ENCODE assay signal across 8 cellular contexts in genomic region chr19:18058208-18059009, GRCh38. TPM values are rescaled to one million over a fixed set of nuclear protein-coding genes. Genes with fewer than 3 reads are reported as not detected.
DNase-seq lines count a peak whose midpoint lies in the region; ATAC-seq lines count a peak whose summit lies in the region.

No MANE protein-coding gene starts in this region.

- DNase-seq in GM04504 (ENCODE audit: low read depth) (peak; percentile 38), LoVo (ENCODE audit: low spot score) (peak; percentile 74), SK-N-DZ (ENCODE audit: low spot score) (peak; percentile 67), globus pallidus (ENCODE audit: low spot score) (peak; percentile 83), nucleus accumbens (lab: John Stamatoyannopoulos, UW) (peak in 51 of 56 donors; percentile 19 to 87 (median 70)), stromal cell of bone marrow (ENCODE audit: low read depth) (peak; percentile 56)
- DNase-seq in activated naive CD4-positive, alpha-beta T cell treated with Interleukin-2 at 50 U/mL for 16 hours, result peak; percentile 81

- ATAC-seq in HG02870 (IDR thresholded peaks at IDR 0.05; ENCODE audit: unreplicated experiment), result no peak

RNA-seq across cellular contexts. Expression of gene IL12RB1, which starts 28.3 kb away (rescaled TPM):
- polyA plus RNA-seq in SK-N-DZ (2014; cell fraction: cytosol; rRNA removed), result not detected in 2 replicates
- polyA plus RNA-seq in SK-N-DZ (2014; cell fraction: nucleus; rRNA removed), result not detected in 2 replicates

RNA-seq across cellular contexts. Expression of gene MAST3, which starts 39.2 kb away (rescaled TPM):
- 2.0 and 2.6 TPM in 2 replicates for polyA plus RNA-seq in SK-N-DZ (2014; cell fraction: cytosol; rRNA removed)
- 2.5 and 3.4 TPM in 2 replicates for polyA plus RNA-seq in SK-N-DZ (2014; cell fraction: nucleus; rRNA removed)

RNA-seq across cellular contexts. Expression of gene ARRDC2, which starts 50.4 kb away (rescaled TPM):
- polyA plus RNA-seq in SK-N-DZ (2014; cell fraction: cytosol; rRNA removed), result 3.1 and 3.6 TPM in 2 replicates
- 3.2 and 18.3 TPM in 2 replicates for polyA plus RNA-seq in SK-N-DZ (2014; cell fraction: nucleus; rRNA removed)
